18 cellular contexts compared by ENCODE assay signal in genomic region chr12:76548222-76548837, GRCh38. TPM values are rescaled to one million over a fixed set of nuclear protein-coding genes. Genes with fewer than 3 reads are reported as not detected.
A peak's percentile ranks its signal among the peaks of the same experiment; 100 is the strongest.
DNase-seq lines count a peak whose midpoint lies in the region; ATAC-seq, FAIRE-seq and TF ChIP-seq lines count a peak whose summit lies in the region.
"Had no signal": no experiment of that assay in that cellular context is flagged by ENCODE, and none has a peak within 500 bp of the region (broad histone marks: within the 10 kb centered on the region; RNA-seq: fewer than 3 reads in every experiment).

No MANE protein-coding gene starts in this region.

- no peaks in the 10 kb centered on the region for H3K36me3 ChIP-seq in HepG2 (replicated peaks in 1 of 2; ENCODE audit: control insufficient read depth in 1 of 2, insufficient read depth in 2 of 2, low read length in 2 of 2)
- H3K36me3 ChIP-seq: heart left ventricle had no signal

- no peak for TF ChIP-seq CTCF in HepG2 (CRISPR knock-in tag; IDR thresholded peaks at IDR 0.05)
- no peak for TF ChIP-seq CTCF in CD14-positive monocyte (IDR thresholded peaks at IDR 0.05)

- H3K27ac ChIP-seq in HepG2 (ENCODE audit: extremely low read length, insufficient read depth, low read length) = no peak overlapping the region
- H3K27ac ChIP-seq: skin epidermis had no signal

- DNase-seq in activated naive CD8-positive, alpha-beta T cell treated with anti-CD3 and anti-CD28 coated beads, Interleukin-2, amount 50 U/mL, for 24 hours = no peak
- DNase-seq in activated naive CD8-positive, alpha-beta T cell treated with anti-CD3 and anti-CD28 coated beads for 36 hours = no peak
- DNase-seq in T-cell (no peak), HepG2 (ENCODE audit: low spot score) (no peak), CD14-positive monocyte (ENCODE audit: low spot score) (no peak)
- DNase-seq in stimulated activated effector memory CD8-positive, alpha-beta T cell treated with anti-CD3 and anti-CD28 coated beads, Interleukin-12 subunit alpha, Interleukin-12 subunit beta, amount 100 ng/mL, for 72 hours (ENCODE audit: low spot score in 2 of 2) = no peak
- DNase-seq: activated CD4-positive, alpha-beta T cell treated with anti-CD3 and anti-CD28 coated beads for 1 hour; activated naive CD8-positive, alpha-beta T cell treated with anti-CD3 and anti-CD28 coated beads, Interleukin-2, amount 10 ng/mL, durations not matched to agents 7 days and 5 days; Caco-2; GF-D8; heart left ventricle; NCI-H1417; NCI-H510A; RPMI8226 had no signal

- no peak for FAIRE-seq in HepG2 (lab: Jason Lieb, UNC)

- no peaks in the 10 kb centered on the region for H3K27me3 ChIP-seq in HepG2 (ENCODE audit: control insufficient read depth in 1 of 2, insufficient read depth in 2 of 2, low read length in 2 of 2)
- H3K27me3 ChIP-seq: heart left ventricle had no signal

- no peaks in the 10 kb centered on the region for H3K27me3 Mint-ChIP-seq in activated naive CD8-positive, alpha-beta T cell treated with anti-CD3 and anti-CD28 coated beads, Interleukin-2, amount 50 U/mL, for 24 hours
- no peaks in the 10 kb centered on the region for H3K27me3 Mint-ChIP-seq in activated naive CD8-positive, alpha-beta T cell treated with anti-CD3 and anti-CD28 coated beads for 36 hours
- H3K27me3 Mint-ChIP-seq in T-cell = no peaks in the 10 kb centered on the region
- no peaks in the 10 kb centered on the region for H3K27me3 Mint-ChIP-seq in CD14-positive monocyte (ENCODE audit: low read depth in 3 of 3)
- H3K27me3 Mint-ChIP-seq: activated naive CD8-positive, alpha-beta T cell treated with anti-CD3 and anti-CD28 coated beads, Interleukin-2, amount 10 ng/mL, durations not matched to agents 7 days and 5 days; stimulated activated naive CD8-positive, alpha-beta T cell treated with anti-CD3 and anti-CD28 coated beads, Interleukin-15, Interleukin-2, amounts not matched to agents 100 ng/mL and 50 ng/mL, for 24 hours had no signal

- H2AFZ ChIP-seq in HepG2 (ENCODE audit: low read length) = no peak overlapping the region

- no peak overlapping the region for H3K4me3 ChIP-seq in HepG2 (replicated peaks in 1 of 3; ENCODE audit: insufficient read depth in 1 of 3, low read depth in 2 of 3, low read length in 3 of 3)
- H3K4me3 ChIP-seq: heart left ventricle, skin epidermis had no signal

- 72% methylated on average over 3 of the region's 3 CpGs for WGBS in HepG2 (ENCODE audit: low lambda C conversion rate)

- no peak for TF ChIP-seq EP300 in HepG2 (IDR thresholded peaks at IDR 0.05; ENCODE audit: low read depth in 2 of 2, low read length in 2 of 2)
- no peak for TF ChIP-seq EP300 in HepG2 (CRISPR knock-in tag; IDR thresholded peaks at IDR 0.05; ENCODE audit: borderline replicate concordance)

- peaks cover 4% of the 10 kb centered on the region for H3K36me3 Mint-ChIP-seq in activated naive CD8-positive, alpha-beta T cell treated with anti-CD3 and anti-CD28 coated beads, Interleukin-2, amount 50 U/mL, for 24 hours (ENCODE audit: low read depth)
- peaks cover 14% of the 10 kb centered on the region for H3K36me3 Mint-ChIP-seq in activated naive CD8-positive, alpha-beta T cell treated with anti-CD3 and anti-CD28 coated beads for 36 hours
- H3K36me3 Mint-ChIP-seq in T-cell (peaks cover 15% of the 10 kb centered on the region), CD14-positive monocyte (peaks cover 6 to 11% of the 10 kb centered on the region in 2 donors)
- H3K36me3 Mint-ChIP-seq in stimulated activated effector memory CD8-positive, alpha-beta T cell treated with anti-CD3 and anti-CD28 coated beads, Interleukin-12 subunit alpha, Interleukin-12 subunit beta, amount 100 ng/mL, for 72 hours = peaks cover 2% of the 10 kb centered on the region

- no peak for TF ChIP-seq RAD21 in HepG2 (CRISPR knock-in tag; IDR thresholded peaks at IDR 0.05)

- peaks cover 80% of the 10 kb centered on the region for H3K4me1 Mint-ChIP-seq in activated naive CD8-positive, alpha-beta T cell treated with anti-CD3 and anti-CD28 coated beads, Interleukin-2, amount 50 U/mL, for 24 hours
- H3K4me1 Mint-ChIP-seq in activated naive CD8-positive, alpha-beta T cell treated with anti-CD3 and anti-CD28 coated beads for 36 hours = peaks cover 70% of the 10 kb centered on the region
- peaks cover 80 to 91% (median 88%) of the 10 kb centered on the region in 3 donors for H3K4me1 Mint-ChIP-seq in T-cell
- peaks cover 62% of the 10 kb centered on the region for H3K4me1 Mint-ChIP-seq in stimulated activated effector memory CD8-positive, alpha-beta T cell treated with anti-CD3 and anti-CD28 coated beads, Interleukin-12 subunit alpha, Interleukin-12 subunit beta, amount 100 ng/mL, for 72 hours
- H3K4me1 Mint-ChIP-seq in CD14-positive monocyte = peaks cover 53% of the 10 kb centered on the region

- TF ChIP-seq POLR2A in HepG2 (IDR thresholded peaks at IDR 0.05; ENCODE audit: insufficient read depth in 1 of 2, low read depth in 2 of 2, low read length in 2 of 2) = no peak

- CTCF ChIA-PET in T-cell (lab: Charles Lee) = interaction anchor here in 1 of 2 donors (0.5 kb wide), 1 partner anchor 9 kb away, joined by 3 read pairs; no protein-coding TSS in a partner anchor
- CTCF ChIA-PET in HepG2 (lab: Yijun Ruan, JAX; ENCODE audit: low intra/inter-chr PET ratio, low total read pairs) = no interaction called here

- no peaks in the 10 kb centered on the region for H3K9me3 Mint-ChIP-seq in activated naive CD8-positive, alpha-beta T cell treated with anti-CD3 and anti-CD28 coated beads, Interleukin-2, amount 50 U/mL, for 24 hours
- H3K9me3 Mint-ChIP-seq in activated naive CD8-positive, alpha-beta T cell treated with anti-CD3 and anti-CD28 coated beads for 36 hours = no peaks in the 10 kb centered on the region
- H3K9me3 Mint-ChIP-seq in T-cell (no peaks in the 10 kb centered on the region), CD14-positive monocyte (no peaks in the 10 kb centered on the region)
- no peaks in the 10 kb centered on the region for H3K9me3 Mint-ChIP-seq in stimulated activated effector memory CD8-positive, alpha-beta T cell treated with anti-CD3 and anti-CD28 coated beads, Interleukin-12 subunit alpha, Interleukin-12 subunit beta, amount 100 ng/mL, for 72 hours
- H3K9me3 Mint-ChIP-seq: activated naive CD8-positive, alpha-beta T cell treated with anti-CD3 and anti-CD28 coated beads, Interleukin-2, amount 10 ng/mL, durations not matched to agents 7 days and 5 days; stimulated activated naive CD8-positive, alpha-beta T cell treated with anti-CD3 and anti-CD28 coated beads, Interleukin-15, Interleukin-2, amounts not matched to agents 100 ng/mL and 50 ng/mL, for 24 hours had no signal

- H3K4me2 ChIP-seq in HepG2 (ENCODE audit: low read depth, low read length) = no peak overlapping the region

- BruUV-seq in HepG2 (replicated peaks; lab: Mats Ljungman, UMichigan) = no TSS peak

- peak overlapping the region; percentile 11 for H3K27ac Mint-ChIP-seq in activated naive CD8-positive, alpha-beta T cell treated with anti-CD3 and anti-CD28 coated beads, Interleukin-2, amount 50 U/mL, for 24 hours
- H3K27ac Mint-ChIP-seq in activated naive CD8-positive, alpha-beta T cell treated with anti-CD3 and anti-CD28 coated beads for 36 hours = no peak overlapping the region
- H3K27ac Mint-ChIP-seq in T-cell = peak overlapping the region; percentile 2 to 20
- peak overlapping the region; percentile 5 for H3K27ac Mint-ChIP-seq in stimulated activated effector memory CD8-positive, alpha-beta T cell treated with anti-CD3 and anti-CD28 coated beads, Interleukin-12 subunit alpha, Interleukin-12 subunit beta, amount 100 ng/mL, for 72 hours
- H3K27ac Mint-ChIP-seq in CD14-positive monocyte = peak overlapping the region in 1 of 7 donors; percentile 8
- H3K27ac Mint-ChIP-seq: activated naive CD8-positive, alpha-beta T cell treated with anti-CD3 and anti-CD28 coated beads, Interleukin-2, amount 10 ng/mL, durations not matched to agents 7 days and 5 days had no signal

- no peaks in the 10 kb centered on the region for H3K9me3 ChIP-seq in HepG2 (ENCODE audit: low read length)
- H3K9me3 ChIP-seq: Caco-2, heart left ventricle had no signal

- H3K9ac ChIP-seq in HepG2 (ENCODE audit: insufficient read depth, low read depth, low read length) = no peak overlapping the region

- H3K79me2 ChIP-seq in HepG2 (ENCODE audit: insufficient read depth, low read length) = peaks cover 65% of the 10 kb centered on the region

- POLR2A ChIA-PET in T-cell (lab: Charles Lee) (no interaction called here), HepG2 (lab: Yijun Ruan, JAX) (interaction anchor here (1.4 kb wide), 1 partner anchor 10 kb away, joined by 12 read pairs; the partner anchor contains the start of gene OSBPL8)

- intact Hi-C loops in HepG2 (cut with micrococcal nuclease; ENCODE audit: unreplicated experiment) = no loop called here
- intact Hi-C loops in CD14-positive monocyte (cut with micrococcal nuclease) = no loop called here

- in situ Hi-C loops in HepG2 (cut with HindIII; ENCODE audit: extremely low pct_ligation_motif_present, low pct_unique_long_range_greater_than_20kb) = no loop called here

- H3K4me1 ChIP-seq in HepG2 (ENCODE audit: insufficient read depth, low read length) = peaks cover 24% of the 10 kb centered on the region

- no peak overlapping the region for H3K4me3 Mint-ChIP-seq in activated naive CD8-positive, alpha-beta T cell treated with anti-CD3 and anti-CD28 coated beads, Interleukin-2, amount 50 U/mL, for 24 hours
- no peak overlapping the region for H3K4me3 Mint-ChIP-seq in activated naive CD8-positive, alpha-beta T cell treated with anti-CD3 and anti-CD28 coated beads for 36 hours
- H3K4me3 Mint-ChIP-seq in T-cell = peak overlapping the region in 1 of 3 donors; percentile 56
- no peak overlapping the region for H3K4me3 Mint-ChIP-seq in stimulated activated effector memory CD8-positive, alpha-beta T cell treated with anti-CD3 and anti-CD28 coated beads, Interleukin-12 subunit alpha, Interleukin-12 subunit beta, amount 100 ng/mL, for 72 hours
- no peak overlapping the region for H3K4me3 Mint-ChIP-seq in CD14-positive monocyte
- H3K4me3 Mint-ChIP-seq: stimulated activated naive CD8-positive, alpha-beta T cell treated with anti-CD3 and anti-CD28 coated beads, Interleukin-15, Interleukin-2, amounts not matched to agents 100 ng/mL and 50 ng/mL, for 24 hours had no signal

- ATAC-seq in activated naive CD8-positive, alpha-beta T cell treated with anti-CD3 and anti-CD28 coated beads, Interleukin-2, amount 50 U/mL, for 24 hours = no peak
- ATAC-seq in T-cell (replicated peaks in 1 of 4) = no peak
- ATAC-seq in HepG2 = peak; percentile 79
- ATAC-seq in stimulated activated effector memory CD8-positive, alpha-beta T cell treated with anti-CD3 and anti-CD28 coated beads, Interleukin-12 subunit alpha, Interleukin-12 subunit beta, amount 100 ng/mL, for 72 hours = no peak
- no peak for ATAC-seq in GM19351 (IDR thresholded peaks at IDR 0.05; ENCODE audit: unreplicated experiment)
- ATAC-seq in HG03442 (IDR thresholded peaks at IDR 0.05; ENCODE audit: unreplicated experiment) = no peak
- ATAC-seq: heart left ventricle had no signal

- no peaks in the 10 kb centered on the region for H4K20me1 ChIP-seq in HepG2 (ENCODE audit: insufficient read depth, low read length)

RNA-seq across cellular contexts. Expression of gene OSBPL8, which starts 11.2 kb away (rescaled TPM):
- total RNA-seq in activated naive CD8-positive, alpha-beta T cell treated with anti-CD3 and anti-CD28 coated beads for 36 hours = 10 to 100 TPM; 84.4 to 85.7 TPM
- total RNA-seq in T-cell (100 to 1,000 TPM; 122 to 152 (median 130) TPM), HepG2 (2016; rRNA removed; fragmentation: Illumina TruSeq; extraction: Trizol) (33.9 and 63.9 TPM in 2 replicates)
- total RNA-seq in HepG2 (2016; cell fraction: cytosol; rRNA removed; fragmentation: Illumina TruSeq; extraction: Trizol; ENCODE audit: low read depth) = 1.7 and 2.8 TPM in 2 replicates
- 35.4 and 60.8 TPM in 2 replicates for total RNA-seq in HepG2 (2016; cell fraction: insoluble cytoplasmic fraction; rRNA removed; fragmentation: Illumina TruSeq; extraction: Trizol)
- total RNA-seq in HepG2 (2016; cell fraction: membrane; rRNA removed; fragmentation: Illumina TruSeq; extraction: Trizol) = 15.8 and 18.9 TPM in 2 replicates
- 38.8 and 43.9 TPM in 2 replicates for total RNA-seq in HepG2 (2016; cell fraction: nucleus; rRNA removed; fragmentation: Illumina TruSeq; extraction: Trizol)
- polyA plus RNA-seq in HepG2 (2011; rRNA removed) (8.5 and 11.0 TPM in 2 replicates), CD14-positive monocyte (100 to 1,000 TPM; 147 to 167 TPM)
- 7.6 and 7.8 TPM in 2 replicates for polyA plus RNA-seq in HepG2 (2011; cell fraction: cytosol; rRNA removed)
- 10.7 and 16.3 TPM in 2 replicates for polyA plus RNA-seq in HepG2 (2011; cell fraction: nucleus; rRNA removed)
- polyA plus RNA-seq in HepG2 (2012) = 12.4 and 15.4 TPM in 2 replicates
- 0.52 and 0.65 TPM in 2 replicates for polyA plus RNA-seq in HepG2 (2016; cell fraction: cytosol; fragmentation: Illumina TruSeq; extraction: Trizol; ENCODE audit: low read depth)
- 32.6 and 35.8 TPM in 2 replicates for polyA plus RNA-seq in HepG2 (2016; cell fraction: insoluble cytoplasmic fraction; fragmentation: Illumina TruSeq; extraction: Trizol; ENCODE audit: low read depth)
- 4.1 and 4.4 TPM in 2 replicates for polyA plus RNA-seq in HepG2 (2016; cell fraction: membrane; fragmentation: Illumina TruSeq; extraction: Trizol; ENCODE audit: low read depth)
- 20.5 and 21.9 TPM in 2 replicates for polyA plus RNA-seq in HepG2 (2016; cell fraction: nucleus; fragmentation: Illumina TruSeq; extraction: Trizol; ENCODE audit: insufficient read depth, low read depth)
- 26.3 and 32.1 TPM in 2 replicates for polyA minus RNA-seq in HepG2 (2011; rRNA and poly(A)+ RNA removed; ENCODE audit: low replicate concordance)
- polyA minus RNA-seq in HepG2 (2011; cell fraction: cytosol; rRNA and poly(A)+ RNA removed) = 30.4 and 34.6 TPM in 2 replicates
- polyA minus RNA-seq in HepG2 (2011; cell fraction: nucleus; rRNA and poly(A)+ RNA removed) = 95.4 and 95.7 TPM in 2 replicates
